ENCODE assay signal across 9 cellular contexts in genomic region chr13:44879452-44880058, GRCh38.
A peak's percentile ranks its signal among the peaks of the same experiment; 100 is the strongest.
DNase-seq lines count a peak whose midpoint lies in the region; ATAC-seq and TF ChIP-seq lines count a peak whose summit lies in the region.
"Had no signal": no experiment of that assay in that cellular context is flagged by ENCODE, and none has a peak within 500 bp of the region (broad histone marks: within the 10 kb centered on the region; RNA-seq: fewer than 3 reads in every experiment).

No MANE protein-coding gene starts in this region.

- H3K4me3 Mint-ChIP-seq in WTC11 = no peak overlapping the region
- no peak overlapping the region for H3K4me3 Mint-ChIP-seq in CD8-positive, alpha-beta memory T cell

- no peaks in the 10 kb centered on the region for H3K9me3 ChIP-seq in CD8-positive, alpha-beta memory T cell (ENCODE audit: low read length)

- no peaks in the 10 kb centered on the region for H3K27me3 ChIP-seq in CD8-positive, alpha-beta memory T cell (ENCODE audit: insufficient read depth, low read length, poor library complexity, severe bottlenecking)

- no peaks in the 10 kb centered on the region; the same call in 1 of the 2 replicates for H3K27me3 Mint-ChIP-seq in WTC11 (ENCODE audit: low read depth)
- H3K27me3 Mint-ChIP-seq in CD8-positive, alpha-beta memory T cell = peaks cover 11 to 18% of the 10 kb centered on the region in 2 donors

- CTCF ChIA-PET in WTC11 (lab: Charles Lee) = no interaction called here
- CTCF ChIA-PET in CD8-positive, alpha-beta memory T cell (lab: Charles Lee) = interaction anchor here (1.0 kb wide), 1 partner anchor 396 kb away, joined by 3 read pairs; no protein-coding TSS in a partner anchor

- H3K36me3 Mint-ChIP-seq in WTC11 = peaks cover 6% of the 10 kb centered on the region
- H3K36me3 Mint-ChIP-seq in CD8-positive, alpha-beta memory T cell = peaks cover 0 to 6% (median 0%) of the 10 kb centered on the region in 3 donors

- no peak overlapping the region for H3K27ac Mint-ChIP-seq in WTC11
- H3K27ac Mint-ChIP-seq in CD8-positive, alpha-beta memory T cell = no peak overlapping the region

- H3K27ac ChIP-seq in CD8-positive, alpha-beta memory T cell (ENCODE audit: low read depth, low read length) = no peak overlapping the region

- no peak for ATAC-seq in WTC11

- POLR2A ChIA-PET in WTC11 (lab: Charles Lee) = interaction anchor here (0.6 kb wide), 1 partner anchor 803 kb away, joined by 4 read pairs; no protein-coding TSS in a partner anchor
- POLR2A ChIA-PET in CD8-positive, alpha-beta memory T cell (lab: Charles Lee) = no interaction called here

- no peak overlapping the region for H3K4me3 ChIP-seq in CD8-positive, alpha-beta memory T cell (ENCODE audit: low read length)

- DNase-seq in DMS53 (lab: John Stamatoyannopoulos, UW) = peak; percentile 72
- DNase-seq in HK-2 (ENCODE audit: unreplicated experiment) = peak; percentile 15
- DNase-seq in WTC11 (ENCODE audit: low spot score) = no peak
- DNase-seq in iris pigment epithelial cell (ENCODE audit: low read depth) = peak; percentile 63
- DNase-seq in globus pallidus (ENCODE audit: low spot score) = no peak
- no peak for DNase-seq in NCI-H1048 (lab: John Stamatoyannopoulos, UW)
- no peak for DNase-seq in stimulated activated CD4-positive, alpha-beta T cell treated with anti-CD3 and anti-CD28 coated beads, Interleukin-12 subunit alpha, Interleukin-12 subunit beta, amount 100 ng/mL, for 4 hours
- no peak for DNase-seq in CD8-positive, alpha-beta memory T cell
- DNase-seq: left cardiac atrium had no signal

- TF ChIP-seq CTCF in WTC11 (IDR thresholded peaks at IDR 0.05) = no peak

- H3K4me1 Mint-ChIP-seq in WTC11 = no peaks in the 10 kb centered on the region
- no peaks in the 10 kb centered on the region for H3K4me1 Mint-ChIP-seq in CD8-positive, alpha-beta memory T cell

- H3K9me3 Mint-ChIP-seq in WTC11 = peaks cover 7% of the 10 kb centered on the region
- peaks cover 0 to 8% (median 4%) of the 10 kb centered on the region in 5 donors for H3K9me3 Mint-ChIP-seq in CD8-positive, alpha-beta memory T cell

- no peaks in the 10 kb centered on the region for H3K36me3 ChIP-seq in CD8-positive, alpha-beta memory T cell (ENCODE audit: insufficient read depth, low read length)

- H3K4me1 ChIP-seq in CD8-positive, alpha-beta memory T cell (ENCODE audit: insufficient read depth, low read length) = no peaks in the 10 kb centered on the region

TF ChIP-seq in WTC11, 78 proteins besides CTCF, POLR2A, EP300 and RAD21:
- TF ChIP-seq E2F5 (CRISPR knock-in tag; IDR thresholded peaks at IDR 0.05) = no peak
- no peak for TF ChIP-seq MYBL2 (CRISPR knock-in tag; IDR thresholded peaks at IDR 0.05)
- no peak for TF ChIP-seq AFF4 (CRISPR knock-in tag; IDR thresholded peaks at IDR 0.05; ENCODE audit: borderline replicate concordance)
- TF ChIP-seq PRRX2 (CRISPR knock-in tag; IDR thresholded peaks at IDR 0.05) = 0 out of 2 replicates have a peak, but pooled peaks have one; percentile 49

Comparison
In these comparisons a context has a peak if more than half of its experiments do, and no peak if none do; other contexts are left out.
1. DNase-seq: peak in DMS53 (single experiment), HK-2 (single experiment) and iris pigment epithelial cell (single experiment); none in WTC11 (single experiment), globus pallidus (single experiment), NCI-H1048 (single experiment), stimulated activated CD4-positive, alpha-beta T cell treated with anti-CD3 and anti-CD28 coated beads, Interleukin-12 subunit alpha, Interleukin-12 subunit beta, amount 100 ng/mL, for 4 hours (single experiment) and CD8-positive, alpha-beta memory T cell (0 of 5).